ENCODE assay signal across 11 cellular contexts in the genomic region with DNA sequence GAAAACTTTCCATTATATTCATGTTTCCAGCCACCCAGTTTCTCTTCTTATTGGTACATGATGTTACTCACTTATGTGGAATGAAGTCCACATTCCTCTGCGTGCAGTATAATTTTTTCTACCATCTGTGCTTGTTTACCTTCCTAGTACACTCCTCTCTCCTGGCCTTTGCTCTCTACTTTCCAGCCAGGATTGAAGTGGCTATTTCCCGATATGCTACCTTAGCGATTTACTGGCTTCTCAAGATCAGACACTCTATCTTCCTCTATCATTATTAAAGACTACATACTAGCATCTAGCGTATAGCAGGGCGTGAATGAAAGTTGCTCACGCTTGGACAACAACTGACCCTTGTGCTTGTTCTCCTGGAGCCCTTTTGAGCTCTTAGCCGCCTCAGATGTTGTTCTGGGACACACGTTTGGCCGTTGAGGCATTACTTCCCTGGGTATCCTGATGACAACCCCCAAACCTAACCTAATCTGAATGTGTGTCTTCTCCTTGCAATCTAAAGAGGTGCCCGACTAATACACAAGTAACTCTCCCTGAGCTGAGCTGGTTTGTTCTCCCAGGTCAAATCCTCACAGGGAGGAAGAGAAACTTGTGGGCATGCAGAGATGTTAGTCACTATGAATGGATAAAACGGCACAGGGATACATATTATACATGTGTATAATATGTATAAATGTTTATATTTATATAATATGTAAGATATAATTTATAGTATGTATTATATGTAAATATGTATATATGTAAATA. TPM values are rescaled to one million over a fixed set of nuclear protein-coding genes. Genes with fewer than 3 reads are reported as not detected.
DNase-seq lines count a peak whose midpoint lies in the region; ATAC-seq and TF ChIP-seq lines count a peak whose summit lies in the region.
"Had no signal": no experiment of that assay in that cellular context is flagged by ENCODE, and none has a peak within 500 bp of the region (broad histone marks: within the 10 kb centered on the region; RNA-seq: fewer than 3 reads in every experiment).

No MANE protein-coding gene starts in this region.

- H3K4me1 Mint-ChIP-seq in mesothelial cell of epicardium: peaks cover 11% of the 10 kb centered on the region
- peaks cover 15% of the 10 kb centered on the region for H3K4me1 Mint-ChIP-seq in CD4-positive, alpha-beta T cell (ENCODE audit: low read depth)

- H3K4me3 Mint-ChIP-seq in mesothelial cell of epicardium: no peak overlapping the region
- H3K4me3 Mint-ChIP-seq in CD4-positive, alpha-beta T cell: no peak overlapping the region

- H3K36me3 Mint-ChIP-seq in mesothelial cell of epicardium: no peaks in the 10 kb centered on the region
- H3K36me3 Mint-ChIP-seq in CD4-positive, alpha-beta T cell (ENCODE audit: low read depth): no peaks in the 10 kb centered on the region

- TF ChIP-seq CTCF in AG10803 (conservative IDR thresholded peaks at IDR 0.05; ENCODE audit: low read length) (no peak), colonic mucosa (IDR thresholded peaks at IDR 0.05) (no peak), mesothelial cell of epicardium (IDR thresholded peaks at IDR 0.05; ENCODE audit: unreplicated experiment) (no peak)
- no peak for TF ChIP-seq CTCF in CD4-positive, alpha-beta T cell (IDR thresholded peaks at IDR 0.05)

- no peak for ATAC-seq in GM21737 (IDR thresholded peaks at IDR 0.05; ENCODE audit: unreplicated experiment)
- ATAC-seq in CD4-positive, alpha-beta T cell (ENCODE audit: poor library complexity): no peak

- H3K9ac ChIP-seq in colonic mucosa (ENCODE audit: low read depth in 2 of 2, low read length in 2 of 2): peak overlapping the region in 1 of 2 donors; percentile 54

- H3K4me3 ChIP-seq in AG10803 (ENCODE audit: low read length) (no peak overlapping the region), colonic mucosa (no peak overlapping the region)

- H3K9me3 ChIP-seq in colonic mucosa: no peaks in the 10 kb centered on the region
- no peaks in the 10 kb centered on the region for H3K9me3 ChIP-seq in CD4-positive, alpha-beta T cell (ENCODE audit: control insufficient read depth, low read length)

- DNase-seq in AG10803 (ENCODE audit: low read depth) (peak; percentile 82), LHCN-M2 (ENCODE audit: low read depth) (peak; percentile 75), colonic mucosa (peak; percentile 58), mesothelial cell of epicardium (ENCODE audit: low spot score in 2 of 2, unreplicated experiment in 2 of 2) (no peak)
- no peak for DNase-seq in stimulated activated CD8-positive, alpha-beta memory T cell treated with anti-CD3 and anti-CD28 coated beads, Interleukin-4, amount 100 ng/mL, for 48 hours
- DNase-seq in activated CD8-positive, alpha-beta memory T cell treated with anti-CD3 and anti-CD28 coated beads, Interleukin-2, amount 50 U/mL, for 48 hours: no peak
- no peak for DNase-seq in CD4-positive, alpha-beta T cell
- DNase-seq: DMS79 treated with DMSO at 0.1 percent for 48 hours, NCI-H1930 had no signal

- no peaks in the 10 kb centered on the region for H3K4me1 ChIP-seq in colonic mucosa

- peak overlapping the region; percentile 22 for H3K27ac Mint-ChIP-seq in mesothelial cell of epicardium
- H3K27ac Mint-ChIP-seq in CD4-positive, alpha-beta T cell: no peak overlapping the region

- H3K36me3 ChIP-seq in colonic mucosa: no peaks in the 10 kb centered on the region

- POLR2A ChIA-PET in CD4-positive, alpha-beta T cell (lab: Charles Lee): no interaction called here

- peak overlapping the region; percentile 60 for H3K27ac ChIP-seq in colonic mucosa
- no peak overlapping the region for H3K27ac ChIP-seq in CD4-positive, alpha-beta T cell (ENCODE audit: low read depth, low read length)

- H3K9me3 Mint-ChIP-seq in mesothelial cell of epicardium: no peaks in the 10 kb centered on the region
- H3K9me3 Mint-ChIP-seq in CD4-positive, alpha-beta T cell: no peaks in the 10 kb centered on the region

- CTCF ChIA-PET in CD4-positive, alpha-beta T cell (lab: Charles Lee): no interaction called here

- no peaks in the 10 kb centered on the region for H3K27me3 ChIP-seq in colonic mucosa
- no peaks in the 10 kb centered on the region for H3K27me3 ChIP-seq in CD4-positive, alpha-beta T cell (ENCODE audit: control insufficient read depth, insufficient read depth, low read length)

- peaks cover 2% of the 10 kb centered on the region for H3K27me3 Mint-ChIP-seq in mesothelial cell of epicardium (ENCODE audit: low read depth)
- H3K27me3 Mint-ChIP-seq in CD4-positive, alpha-beta T cell: no peaks in the 10 kb centered on the region

- intact Hi-C loops in colonic mucosa (cut with DNase I): loop anchor here (5.0 kb wide), 1 partner anchor 47 kb away; no protein-coding TSS in a partner anchor
- intact Hi-C loops in CD4-positive, alpha-beta T cell (cut with DNase I, micrococcal nuclease): loop anchor here (5.0 to 10.0 kb wide), 2 partner anchors 437 to 440 kb away; no protein-coding TSS in a partner anchor

RNA-seq across cellular contexts. Expression of gene MTARC2, which starts 13.4 kb away (rescaled TPM):
- 0.17 and 1.5 TPM in 2 replicates for total RNA-seq in LHCN-M2 (2014; rRNA removed)
- polyA plus RNA-seq in LHCN-M2 (2012): 3.1 TPM
- 10 to 100 TPM; 28.1 to 32.3 TPM for total RNA-seq in colonic mucosa
- 10.7 to 12.5 TPM (median 12.2 TPM) in 3 replicates for total RNA-seq in mesothelial cell of epicardium
- not detected for total RNA-seq in CD4-positive, alpha-beta T cell
- total RNA-seq: T-helper 1 cell treated with Interleukin-12 subunit alpha and Interleukin-12 subunit beta and Interleukin-4 antibody, amounts not matched to agents 30 ng/mL and 1 ng/mL, for 36 hours had no signal

RNA-seq across cellular contexts. Expression of gene C1orf115, which starts 44.6 kb away (rescaled TPM):
- total RNA-seq in LHCN-M2 (2014; rRNA removed): under 0.01 and 0.11 TPM in 2 replicates
- polyA plus RNA-seq in LHCN-M2 (2012): 0.21 TPM
- total RNA-seq in colonic mucosa: 10 to 100 TPM; 29.4 to 80.6 TPM
- 1.4 to 1.8 TPM (median 1.7 TPM) in 3 replicates for total RNA-seq in mesothelial cell of epicardium
- total RNA-seq in CD4-positive, alpha-beta T cell: under 1 TPM; 0.73 to 0.82 TPM

RNA-seq across cellular contexts. Expression of gene MTARC1, which starts 52.0 kb away (rescaled TPM):
- total RNA-seq in LHCN-M2 (2014; rRNA removed) (0.34 and 2.5 TPM in 2 replicates), colonic mucosa (10 to 100 TPM; 33.6 to 37.0 TPM), mesothelial cell of epicardium (10.8 to 12.1 TPM (median 11.9 TPM) in 3 replicates)
- 0.50 TPM for polyA plus RNA-seq in LHCN-M2 (2012)
- total RNA-seq in CD4-positive, alpha-beta T cell: not detected
- total RNA-seq: T-helper 1 cell treated with Interleukin-12 subunit alpha and Interleukin-12 subunit beta and Interleukin-4 antibody, amounts not matched to agents 30 ng/mL and 1 ng/mL, for 36 hours had no signal

Comparison
In these comparisons a context has a peak if more than half of its experiments do, and no peak if none do; other contexts are left out.
1. DNase-seq: peak in AG10803 (single experiment), LHCN-M2 (single experiment) and colonic mucosa (single experiment); none in mesothelial cell of epicardium (0 of 2), stimulated activated CD8-positive, alpha-beta memory T cell treated with anti-CD3 and anti-CD28 coated beads, Interleukin-4, amount 100 ng/mL, for 48 hours (single experiment), activated CD8-positive, alpha-beta memory T cell treated with anti-CD3 and anti-CD28 coated beads, Interleukin-2, amount 50 U/mL, for 48 hours (single experiment) and CD4-positive, alpha-beta T cell (0 of 10).
2. RNA of gene C1orf115, which starts 44.6 kb away (total RNA-seq): 29.4 to 80.6 TPM in colonic mucosa; 1.4 to 1.8 TPM in mesothelial cell of epicardium, 0.73 to 0.82 TPM in CD4-positive, alpha-beta T cell and under 0.01 to 0.11 TPM in LHCN-M2; every median in the first group is over 10 times any median in the second.